ENCODE assay signal across 1 cellular context in the genomic region with DNA sequence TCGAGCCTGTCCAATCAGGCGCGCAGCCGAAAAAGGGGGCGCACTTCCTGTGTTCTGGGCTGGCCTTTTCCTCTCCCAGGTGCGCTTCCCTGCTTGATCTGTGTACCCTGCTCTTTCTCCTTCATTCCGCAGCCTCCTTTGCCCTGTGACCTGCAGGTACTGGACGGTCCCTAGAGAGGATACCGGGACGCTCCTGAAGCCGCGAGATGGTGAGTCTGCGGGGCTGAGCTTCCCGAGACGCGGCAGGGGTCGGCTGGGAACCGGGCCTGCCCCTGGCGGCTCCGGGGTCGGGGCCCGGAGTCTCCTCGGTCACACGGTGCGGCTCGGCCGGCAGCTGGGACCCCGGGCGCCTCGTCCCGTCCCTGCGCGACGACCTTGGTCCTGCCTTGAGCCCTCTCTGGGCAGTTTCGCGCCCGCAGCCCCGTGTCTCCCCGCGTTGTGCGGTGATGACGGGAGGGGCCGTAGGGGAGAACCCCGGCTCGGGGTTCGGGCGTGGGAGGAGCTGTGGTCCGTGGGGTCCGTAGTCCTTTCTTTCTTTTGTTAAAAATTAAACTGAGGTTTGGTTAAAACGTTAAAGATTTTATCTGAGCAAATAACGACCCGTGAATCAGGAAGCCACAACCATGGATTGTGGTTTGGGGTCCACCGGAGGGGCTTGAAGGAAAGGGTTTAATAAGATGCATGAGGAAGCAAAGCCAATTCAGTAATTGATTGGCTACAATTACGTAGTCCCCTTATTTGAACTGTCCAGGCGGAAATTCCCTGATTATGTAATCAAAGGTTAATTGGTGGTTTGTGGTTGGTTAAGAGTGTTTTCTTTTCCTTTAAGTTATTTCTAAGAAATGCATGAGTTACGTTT.
TF ChIP-seq lines count a peak whose summit lies in the region.

No MANE protein-coding gene starts in this region.

TF ChIP-seq in HepG2, 621 proteins besides CTCF, POLR2A, EP300 and RAD21 (continued from another document and continues in another):
- TF ChIP-seq, protein P1, sequence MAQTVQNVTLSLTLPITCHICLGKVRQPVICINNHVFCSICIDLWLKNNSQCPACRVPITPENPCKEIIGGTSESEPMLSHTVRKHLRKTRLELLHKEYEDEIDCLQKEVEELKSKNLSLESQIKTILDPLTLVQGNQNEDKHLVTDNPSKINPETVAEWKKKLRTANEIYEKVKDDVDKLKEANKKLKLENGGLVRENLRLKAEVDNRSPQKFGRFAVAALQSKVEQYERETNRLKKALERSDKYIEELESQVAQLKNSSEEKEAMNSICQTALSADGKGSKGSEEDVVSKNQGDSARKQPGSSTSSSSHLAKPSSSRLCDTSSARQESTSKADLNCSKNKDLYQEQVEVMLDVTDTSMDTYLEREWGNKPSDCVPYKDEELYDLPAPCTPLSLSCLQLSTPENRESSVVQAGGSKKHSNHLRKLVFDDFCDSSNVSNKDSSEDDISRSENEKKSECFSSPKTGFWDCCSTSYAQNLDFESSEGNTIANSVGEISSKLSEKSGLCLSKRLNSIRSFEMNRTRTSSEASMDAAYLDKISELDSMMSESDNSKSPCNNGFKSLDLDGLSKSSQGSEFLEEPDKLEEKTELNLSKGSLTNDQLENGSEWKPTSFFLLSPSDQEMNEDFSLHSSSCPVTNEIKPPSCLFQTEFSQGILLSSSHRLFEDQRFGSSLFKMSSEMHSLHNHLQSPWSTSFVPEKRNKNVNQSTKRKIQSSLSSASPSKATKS (CRISPR knock-in tag; IDR thresholded peaks at IDR 0.05): no peak
- 0 out of 2 replicates have a peak, but pooled peaks have one; percentile 25 for TF ChIP-seq FIP1L1 (IDR thresholded peaks at IDR 0.05; ENCODE audit: borderline replicate concordance, insufficient read depth, low read depth, low read length)
- peak; percentile 40; the same call in 1 of the 2 replicates for TF ChIP-seq RXRB (CRISPR knock-in tag; IDR thresholded peaks at IDR 0.05; ENCODE audit: borderline replicate concordance)
- peak; percentile 25; the same call in 1 of the 2 replicates for TF ChIP-seq MEF2D (CRISPR knock-in tag; IDR thresholded peaks at IDR 0.05)
- peak; percentile 84 for TF ChIP-seq ETV5 (CRISPR knock-in tag; IDR thresholded peaks at IDR 0.05; ENCODE audit: borderline replicate concordance)
- no peak for TF ChIP-seq ZNF577 (CRISPR knock-in tag; IDR thresholded peaks at IDR 0.05; ENCODE audit: borderline replicate concordance, low read depth)
- no peak for TF ChIP-seq LCORL (IDR thresholded peaks at IDR 0.05)
- TF ChIP-seq LCORL (CRISPR knock-in tag; IDR thresholded peaks at IDR 0.05): peak; percentile 68
- TF ChIP-seq RXRA (CRISPR knock-in tag; IDR thresholded peaks at IDR 0.05): peak; percentile 77
- TF ChIP-seq ZNF333 (CRISPR knock-in tag; IDR thresholded peaks at IDR 0.05; ENCODE audit: borderline replicate concordance): peak; percentile 97; the same call in 1 of the 2 replicates
- TF ChIP-seq, protein P2, sequence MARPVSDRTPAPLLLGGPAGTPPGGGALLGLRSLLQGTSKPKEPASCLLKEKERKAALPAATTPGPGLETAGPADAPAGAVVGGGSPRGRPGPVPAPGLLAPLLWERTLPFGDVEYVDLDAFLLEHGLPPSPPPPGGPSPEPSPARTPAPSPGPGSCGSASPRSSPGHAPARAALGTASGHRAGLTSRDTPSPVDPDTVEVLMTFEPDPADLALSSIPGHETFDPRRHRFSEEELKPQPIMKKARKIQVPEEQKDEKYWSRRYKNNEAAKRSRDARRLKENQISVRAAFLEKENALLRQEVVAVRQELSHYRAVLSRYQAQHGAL (CRISPR knock-in tag; IDR thresholded peaks at IDR 0.05; ENCODE audit: not compliant biosample characterization): no peak
- peak; percentile 57 for TF ChIP-seq HNF4A (CRISPR knock-in tag; IDR thresholded peaks at IDR 0.05)
- TF ChIP-seq, protein P3, sequence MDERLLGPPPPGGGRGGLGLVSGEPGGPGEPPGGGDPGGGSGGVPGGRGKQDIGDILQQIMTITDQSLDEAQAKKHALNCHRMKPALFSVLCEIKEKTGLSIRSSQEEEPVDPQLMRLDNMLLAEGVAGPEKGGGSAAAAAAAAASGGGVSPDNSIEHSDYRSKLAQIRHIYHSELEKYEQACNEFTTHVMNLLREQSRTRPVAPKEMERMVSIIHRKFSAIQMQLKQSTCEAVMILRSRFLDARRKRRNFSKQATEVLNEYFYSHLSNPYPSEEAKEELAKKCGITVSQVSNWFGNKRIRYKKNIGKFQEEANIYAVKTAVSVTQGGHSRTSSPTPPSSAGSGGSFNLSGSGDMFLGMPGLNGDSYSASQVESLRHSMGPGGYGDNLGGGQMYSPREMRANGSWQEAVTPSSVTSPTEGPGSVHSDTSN (CRISPR knock-in tag; IDR thresholded peaks at IDR 0.05): no peak
- TF ChIP-seq ZFP36L1 (CRISPR knock-in tag; IDR thresholded peaks at IDR 0.05): no peak
- peak; percentile 73; the same call in 1 of the 2 replicates for TF ChIP-seq ZNF232 (CRISPR knock-in tag; IDR thresholded peaks at IDR 0.05; ENCODE audit: borderline replicate concordance)
- TF ChIP-seq ZNF251 (CRISPR knock-in tag; IDR thresholded peaks at IDR 0.05): no peak
- TF ChIP-seq GABPA (IDR thresholded peaks at IDR 0.05; ENCODE audit: low read depth, low read length): peak; percentile 75
- TF ChIP-seq GABPA (CRISPR knock-in tag; IDR thresholded peaks at IDR 0.05; ENCODE audit: low read depth): peak; percentile 91
- peak; percentile 61; the same call in 1 of the 2 replicates for TF ChIP-seq SMYD3 (CRISPR knock-in tag; IDR thresholded peaks at IDR 0.05)
- TF ChIP-seq ZNF326 (CRISPR knock-in tag; IDR thresholded peaks at IDR 0.05; ENCODE audit: borderline replicate concordance): no peak
- no peak; the same call in 1 of the 2 replicates for TF ChIP-seq TARDBP (CRISPR knock-in tag; IDR thresholded peaks at IDR 0.05)
- no peak for TF ChIP-seq ZNF337 (CRISPR knock-in tag; IDR thresholded peaks at IDR 0.05; ENCODE audit: borderline replicate concordance, low read depth)
- no peak for TF ChIP-seq MLLT10 (CRISPR knock-in tag; IDR thresholded peaks at IDR 0.05)
- TF ChIP-seq DMAP1 (CRISPR knock-in tag; IDR thresholded peaks at IDR 0.05): peak; percentile 89
- TF ChIP-seq ZNF282 (IDR thresholded peaks at IDR 0.05; ENCODE audit: partially characterized antibody): no peak
- no peak for TF ChIP-seq SP1 (IDR thresholded peaks at IDR 0.05)
- peak; percentile 59; the same call in 1 of the 2 replicates for TF ChIP-seq SP1 (CRISPR knock-in tag; IDR thresholded peaks at IDR 0.05)
- no peak for TF ChIP-seq NFE2L2 (IDR thresholded peaks at IDR 0.05; ENCODE audit: low read length)
- TF ChIP-seq PHB2 (IDR thresholded peaks at IDR 0.05; ENCODE audit: partially characterized antibody): no peak
- TF ChIP-seq ZMYM4 (CRISPR knock-in tag; IDR thresholded peaks at IDR 0.05): peak; percentile 74; the same call in 1 of the 2 replicates
- TF ChIP-seq ZNF501 (CRISPR knock-in tag; IDR thresholded peaks at IDR 0.05): peak; percentile 95
- TF ChIP-seq NCOA1 (CRISPR knock-in tag; IDR thresholded peaks at IDR 0.05): peak; percentile 18; the same call in 1 of the 2 replicates
- TF ChIP-seq, protein P4, sequence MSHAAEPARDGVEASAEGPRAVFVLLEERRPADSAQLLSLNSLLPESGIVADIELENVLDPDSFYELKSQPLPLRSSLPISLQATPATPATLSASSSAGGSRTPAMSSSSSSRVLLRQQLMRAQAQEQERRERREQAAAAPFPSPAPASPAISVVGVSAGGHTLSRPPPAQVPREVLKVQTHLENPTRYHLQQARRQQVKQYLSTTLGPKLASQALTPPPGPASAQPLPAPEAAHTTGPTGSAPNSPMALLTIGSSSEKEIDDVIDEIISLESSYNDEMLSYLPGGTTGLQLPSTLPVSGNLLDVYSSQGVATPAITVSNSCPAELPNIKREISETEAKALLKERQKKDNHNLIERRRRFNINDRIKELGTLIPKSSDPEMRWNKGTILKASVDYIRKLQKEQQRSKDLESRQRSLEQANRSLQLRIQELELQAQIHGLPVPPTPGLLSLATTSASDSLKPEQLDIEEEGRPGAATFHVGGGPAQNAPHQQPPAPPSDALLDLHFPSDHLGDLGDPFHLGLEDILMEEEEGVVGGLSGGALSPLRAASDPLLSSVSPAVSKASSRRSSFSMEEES (CRISPR knock-in tag; IDR thresholded peaks at IDR 0.05): peak; percentile 52; the same call in 1 of the 2 replicates
- TF ChIP-seq, protein P5, sequence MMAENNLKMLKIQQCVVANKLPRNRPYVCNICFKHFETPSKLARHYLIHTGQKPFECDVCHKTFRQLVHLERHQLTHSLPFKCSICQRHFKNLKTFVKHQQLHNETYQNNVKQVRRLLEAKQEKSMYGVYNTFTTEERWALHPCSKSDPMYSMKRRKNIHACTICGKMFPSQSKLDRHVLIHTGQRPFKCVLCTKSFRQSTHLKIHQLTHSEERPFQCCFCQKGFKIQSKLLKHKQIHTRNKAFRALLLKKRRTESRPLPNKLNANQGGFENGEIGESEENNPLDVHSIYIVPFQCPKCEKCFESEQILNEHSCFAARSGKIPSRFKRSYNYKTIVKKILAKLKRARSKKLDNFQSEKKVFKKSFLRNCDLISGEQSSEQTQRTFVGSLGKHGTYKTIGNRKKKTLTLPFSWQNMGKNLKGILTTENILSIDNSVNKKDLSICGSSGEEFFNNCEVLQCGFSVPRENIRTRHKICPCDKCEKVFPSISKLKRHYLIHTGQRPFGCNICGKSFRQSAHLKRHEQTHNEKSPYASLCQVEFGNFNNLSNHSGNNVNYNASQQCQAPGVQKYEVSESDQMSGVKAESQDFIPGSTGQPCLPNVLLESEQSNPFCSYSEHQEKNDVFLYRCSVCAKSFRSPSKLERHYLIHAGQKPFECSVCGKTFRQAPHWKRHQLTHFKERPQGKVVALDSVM (CRISPR knock-in tag; IDR thresholded peaks at IDR 0.05): peak; percentile 61; the same call in 1 of the 2 replicates
- TF ChIP-seq ZNF879 (CRISPR knock-in tag; IDR thresholded peaks at IDR 0.05): no peak
- peak; percentile 72; the same call in 1 of the 2 replicates for TF ChIP-seq GPN1 (CRISPR knock-in tag; IDR thresholded peaks at IDR 0.05; ENCODE audit: borderline replicate concordance)
- peak; percentile 78 for TF ChIP-seq ERF (CRISPR knock-in tag; IDR thresholded peaks at IDR 0.05)
- no peak for TF ChIP-seq NFRKB (IDR thresholded peaks at IDR 0.05)
- TF ChIP-seq PAWR (CRISPR knock-in tag; IDR thresholded peaks at IDR 0.05; ENCODE audit: borderline replicate concordance): no peak
- TF ChIP-seq XBP1 (CRISPR knock-in tag; IDR thresholded peaks at IDR 0.05): no peak
- TF ChIP-seq ZFP37 (CRISPR knock-in tag; IDR thresholded peaks at IDR 0.05; ENCODE audit: borderline replicate concordance): no peak
- TF ChIP-seq SKI (IDR thresholded peaks at IDR 0.05; ENCODE audit: partially characterized antibody): no peak
- TF ChIP-seq MBNL3 (CRISPR knock-in tag; conservative IDR thresholded peaks at IDR 0.05): no peak
- TF ChIP-seq PAX8 (CRISPR knock-in tag; IDR thresholded peaks at IDR 0.05; ENCODE audit: borderline replicate concordance): no peak; the same call in 1 of the 2 replicates
- TF ChIP-seq, protein P6, sequence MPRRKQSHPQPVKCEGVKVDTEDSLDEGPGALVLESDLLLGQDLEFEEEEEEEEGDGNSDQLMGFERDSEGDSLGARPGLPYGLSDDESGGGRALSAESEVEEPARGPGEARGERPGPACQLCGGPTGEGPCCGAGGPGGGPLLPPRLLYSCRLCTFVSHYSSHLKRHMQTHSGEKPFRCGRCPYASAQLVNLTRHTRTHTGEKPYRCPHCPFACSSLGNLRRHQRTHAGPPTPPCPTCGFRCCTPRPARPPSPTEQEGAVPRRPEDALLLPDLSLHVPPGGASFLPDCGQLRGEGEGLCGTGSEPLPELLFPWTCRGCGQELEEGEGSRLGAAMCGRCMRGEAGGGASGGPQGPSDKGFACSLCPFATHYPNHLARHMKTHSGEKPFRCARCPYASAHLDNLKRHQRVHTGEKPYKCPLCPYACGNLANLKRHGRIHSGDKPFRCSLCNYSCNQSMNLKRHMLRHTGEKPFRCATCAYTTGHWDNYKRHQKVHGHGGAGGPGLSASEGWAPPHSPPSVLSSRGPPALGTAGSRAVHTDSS (CRISPR knock-in tag; conservative IDR thresholded peaks at IDR 0.05): peak; percentile 10; the same call in 1 of the 2 replicates
- peak; percentile 82; the same call in 1 of the 2 replicates for TF ChIP-seq ZNF850 (CRISPR knock-in tag; conservative IDR thresholded peaks at IDR 0.05)
- no peak; the same call in 1 of the 2 replicates for TF ChIP-seq RNF2 (conservative IDR thresholded peaks at IDR 0.05; ENCODE audit: low read depth)
- TF ChIP-seq KDM1A (CRISPR knock-in tag; IDR thresholded peaks at IDR 0.05): no peak
- peak; percentile 63 for TF ChIP-seq KMT2A (CRISPR knock-in tag; IDR thresholded peaks at IDR 0.05)
- TF ChIP-seq, protein P7, sequence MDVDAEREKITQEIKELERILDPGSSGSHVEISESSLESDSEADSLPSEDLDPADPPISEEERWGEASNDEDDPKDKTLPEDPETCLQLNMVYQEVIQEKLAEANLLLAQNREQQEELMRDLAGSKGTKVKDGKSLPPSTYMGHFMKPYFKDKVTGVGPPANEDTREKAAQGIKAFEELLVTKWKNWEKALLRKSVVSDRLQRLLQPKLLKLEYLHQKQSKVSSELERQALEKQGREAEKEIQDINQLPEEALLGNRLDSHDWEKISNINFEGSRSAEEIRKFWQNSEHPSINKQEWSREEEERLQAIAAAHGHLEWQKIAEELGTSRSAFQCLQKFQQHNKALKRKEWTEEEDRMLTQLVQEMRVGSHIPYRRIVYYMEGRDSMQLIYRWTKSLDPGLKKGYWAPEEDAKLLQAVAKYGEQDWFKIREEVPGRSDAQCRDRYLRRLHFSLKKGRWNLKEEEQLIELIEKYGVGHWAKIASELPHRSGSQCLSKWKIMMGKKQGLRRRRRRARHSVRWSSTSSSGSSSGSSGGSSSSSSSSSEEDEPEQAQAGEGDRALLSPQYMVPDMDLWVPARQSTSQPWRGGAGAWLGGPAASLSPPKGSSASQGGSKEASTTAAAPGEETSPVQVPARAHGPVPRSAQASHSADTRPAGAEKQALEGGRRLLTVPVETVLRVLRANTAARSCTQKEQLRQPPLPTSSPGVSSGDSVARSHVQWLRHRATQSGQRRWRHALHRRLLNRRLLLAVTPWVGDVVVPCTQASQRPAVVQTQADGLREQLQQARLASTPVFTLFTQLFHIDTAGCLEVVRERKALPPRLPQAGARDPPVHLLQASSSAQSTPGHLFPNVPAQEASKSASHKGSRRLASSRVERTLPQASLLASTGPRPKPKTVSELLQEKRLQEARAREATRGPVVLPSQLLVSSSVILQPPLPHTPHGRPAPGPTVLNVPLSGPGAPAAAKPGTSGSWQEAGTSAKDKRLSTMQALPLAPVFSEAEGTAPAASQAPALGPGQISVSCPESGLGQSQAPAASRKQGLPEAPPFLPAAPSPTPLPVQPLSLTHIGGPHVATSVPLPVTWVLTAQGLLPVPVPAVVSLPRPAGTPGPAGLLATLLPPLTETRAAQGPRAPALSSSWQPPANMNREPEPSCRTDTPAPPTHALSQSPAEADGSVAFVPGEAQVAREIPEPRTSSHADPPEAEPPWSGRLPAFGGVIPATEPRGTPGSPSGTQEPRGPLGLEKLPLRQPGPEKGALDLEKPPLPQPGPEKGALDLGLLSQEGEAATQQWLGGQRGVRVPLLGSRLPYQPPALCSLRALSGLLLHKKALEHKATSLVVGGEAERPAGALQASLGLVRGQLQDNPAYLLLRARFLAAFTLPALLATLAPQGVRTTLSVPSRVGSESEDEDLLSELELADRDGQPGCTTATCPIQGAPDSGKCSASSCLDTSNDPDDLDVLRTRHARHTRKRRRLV (CRISPR knock-in tag; IDR thresholded peaks at IDR 0.05): peak; percentile 73; the same call in 1 of the 2 replicates
- TF ChIP-seq ZNF883 (CRISPR knock-in tag; IDR thresholded peaks at IDR 0.05; ENCODE audit: not compliant biosample characterization): peak; percentile 89
- no peak for TF ChIP-seq ZNF296 (CRISPR knock-in tag; conservative IDR thresholded peaks at IDR 0.05)
- peak; percentile 90 for TF ChIP-seq SRY (CRISPR knock-in tag; IDR thresholded peaks at IDR 0.05)
- no peak for TF ChIP-seq CCAR2 (optimal IDR thresholded peaks at IDR 0.05; ENCODE audit: low read depth, low read length)
- TF ChIP-seq KDM5B (CRISPR knock-in tag; IDR thresholded peaks at IDR 0.05; ENCODE audit: borderline replicate concordance): peak; percentile 98
- no peak for TF ChIP-seq JUND (CRISPR knock-in tag; IDR thresholded peaks at IDR 0.05)
